Comparison of ENCODE assay signal across 19 cellular contexts in genomic region chr20:6954219-6954618, GRCh38.
A peak's percentile ranks its signal among the peaks of the same experiment; 100 is the strongest.
DNase-seq lines count a peak whose midpoint lies in the region; ATAC-seq, FAIRE-seq and TF ChIP-seq lines count a peak whose summit lies in the region.
"Had no signal": no experiment of that assay in that cellular context is flagged by ENCODE, and none has a peak within 500 bp of the region (broad histone marks: within the 10 kb centered on the region; RNA-seq: fewer than 3 reads in every experiment).

No MANE protein-coding gene starts in this region.

- no peaks in the 10 kb centered on the region for H3K4me1 Mint-ChIP-seq in activated CD4-positive, alpha-beta T cell treated with anti-CD3 and anti-CD28 coated beads, Interleukin-2, amount 10 ng/mL, durations not matched to agents 24 days and 14 days
- H3K4me1 Mint-ChIP-seq in progenitor cell of endocrine pancreas (ENCODE audit: low read depth) = peaks cover 4% of the 10 kb centered on the region
- H3K4me1 Mint-ChIP-seq: CD4-positive, CD25-positive, alpha-beta regulatory T cell; CD8-positive, alpha-beta memory T cell had no signal

- H3K4me3 Mint-ChIP-seq in activated CD4-positive, alpha-beta T cell treated with anti-CD3 and anti-CD28 coated beads, Interleukin-2, amount 10 ng/mL, durations not matched to agents 24 days and 14 days = no peak overlapping the region
- no peak overlapping the region for H3K4me3 Mint-ChIP-seq in progenitor cell of endocrine pancreas (ENCODE audit: low read depth)
- H3K4me3 Mint-ChIP-seq: CD4-positive, CD25-positive, alpha-beta regulatory T cell; CD8-positive, alpha-beta memory T cell had no signal

- TF ChIP-seq POLR2A in GM12878 (IDR thresholded peaks at IDR 0.05; ENCODE audit: low read depth, low read length) (no peak), erythroblast (IDR thresholded peaks at IDR 0.05; ENCODE audit: low read length) (no peak)

- TF ChIP-seq RAD21 in GM12878 (IDR thresholded peaks at IDR 0.05; ENCODE audit: insufficient read depth, low read depth, low read length) = no peak

- H2AFZ ChIP-seq in GM12878 (ENCODE audit: control insufficient read depth, low read depth, low read length) (no peak overlapping the region), smooth muscle cell (ENCODE audit: low read depth) (peak overlapping the region; percentile 25)

- RAD21 ChIA-PET in GM12878 (lab: Charles Lee; ENCODE audit: unreplicated experiment) = interaction anchor here (0.6 to 1.4 kb wide), 2 partner anchors 96 to 128 kb away, joined by 3 read pairs; no protein-coding TSS in a partner anchor

- intact Hi-C loops in GM12878 (cut with micrococcal nuclease; ENCODE audit: unreplicated experiment) = no loop called here
- intact Hi-C loops in activated CD4-positive, alpha-beta T cell treated with anti-CD3 and anti-CD28 coated beads, Interleukin-2, amount 10 ng/mL, durations not matched to agents 24 days and 14 days (cut with micrococcal nuclease) = no loop called here

- in situ Hi-C loops in GM12878 (cut with MboI) = no loop called here

- H3K36me3 Mint-ChIP-seq in activated CD4-positive, alpha-beta T cell treated with anti-CD3 and anti-CD28 coated beads, Interleukin-2, amount 10 ng/mL, durations not matched to agents 24 days and 14 days (ENCODE audit: low read depth) = no peaks in the 10 kb centered on the region
- no peaks in the 10 kb centered on the region for H3K36me3 Mint-ChIP-seq in progenitor cell of endocrine pancreas (ENCODE audit: insufficient read depth)
- H3K36me3 Mint-ChIP-seq: CD4-positive, CD25-positive, alpha-beta regulatory T cell had no signal

- no peak overlapping the region for H3K4me3 ChIP-seq in GM12878
- H3K4me3 ChIP-seq in smooth muscle cell = no peak overlapping the region

- no peaks in the 10 kb centered on the region for H3K36me3 ChIP-seq in GM12878 (ENCODE audit: control insufficient read depth in 2 of 2, insufficient read depth in 2 of 2, low read length in 1 of 2)
- no peaks in the 10 kb centered on the region for H3K36me3 ChIP-seq in smooth muscle cell (ENCODE audit: low read depth)
- H3K36me3 ChIP-seq: BE2C had no signal

- H3K9me3 Mint-ChIP-seq in activated CD4-positive, alpha-beta T cell treated with anti-CD3 and anti-CD28 coated beads, Interleukin-2, amount 10 ng/mL, durations not matched to agents 24 days and 14 days = no peaks in the 10 kb centered on the region
- no peaks in the 10 kb centered on the region for H3K9me3 Mint-ChIP-seq in progenitor cell of endocrine pancreas (ENCODE audit: low read depth)

- H3K79me2 ChIP-seq in GM12878 (ENCODE audit: control insufficient read depth, insufficient read depth, low read length) = no peaks in the 10 kb centered on the region
- H3K79me2 ChIP-seq in smooth muscle cell (ENCODE audit: low read depth) = no peaks in the 10 kb centered on the region

- WGBS in GM12878 (ENCODE audit: insufficient coverage, insufficient replicate concordance, low lambda C conversion rate, missing lambda C conversion rate) = 3% methylated on average over 2 of the region's 2 CpGs
- 58% methylated on average over 2 of the region's 2 CpGs for WGBS in smooth muscle cell (ENCODE audit: low lambda C conversion rate)

- H3K27ac ChIP-seq in GM12878 (ENCODE audit: control insufficient read depth, insufficient read depth) (no peak overlapping the region), smooth muscle cell (ENCODE audit: low read depth) (no peak overlapping the region)

- BruUV-seq in GM12878 (replicated peaks; lab: Mats Ljungman, UMichigan) = no TSS peak

- SMC1A ChIA-PET in GM12878 (lab: Charles Lee; ENCODE audit: uncharacterized antibody, unreplicated experiment) = interaction anchor here (0.6 to 1.2 kb wide), 5 partner anchors 20 to 124 kb away, joined by 3 to 4 read pairs (median 3); no protein-coding TSS in a partner anchor

- peak; percentile 26; the same call in 2 of the 3 replicates for ATAC-seq in GM12878
- ATAC-seq: HCT116, HepG2 had no signal

- no peak for TF ChIP-seq EP300 in GM12878 (IDR thresholded peaks at IDR 0.05; ENCODE audit: borderline replicate concordance in 1 of 2, control insufficient read depth in 1 of 2, low read depth in 2 of 2, low read length in 2 of 2)

- H3K4me2 ChIP-seq in GM12878 (ENCODE audit: control insufficient read depth, insufficient read depth) = no peak overlapping the region
- no peak overlapping the region for H3K4me2 ChIP-seq in smooth muscle cell

- TF ChIP-seq CTCF in GM12878 (IDR thresholded peaks at IDR 0.05 in 2 of 3, conservative IDR thresholded peaks at IDR 0.05 in 1 of 3; ENCODE audit: control insufficient read depth in 2 of 3, extremely low read depth in 1 of 3, insufficient read depth in 1 of 3, low read depth in 3 of 3, low read length in 3 of 3) (no peak), smooth muscle cell (IDR thresholded peaks at IDR 0.05; ENCODE audit: borderline replicate concordance, insufficient read depth, poor library complexity, severe bottlenecking) (no peak), progenitor cell of endocrine pancreas (IDR thresholded peaks at IDR 0.05; ENCODE audit: unreplicated experiment) (no peak)

- peak; percentile 16 for DNase-seq in HEK293T (ENCODE audit: extremely low spot score)
- DNase-seq in NCI-H146 treated with DMSO at 0.1 percent for 48 hours (lab: John Stamatoyannopoulos, UW; ENCODE audit: unreplicated experiment) = peak; percentile 90
- no peak for DNase-seq in GM12878 (ENCODE audit: low read depth, low spot score)
- no peak for DNase-seq in smooth muscle cell (lab: John Stamatoyannopoulos, UW; ENCODE audit: unreplicated experiment)
- DNase-seq in activated CD4-positive, alpha-beta T cell treated with anti-CD3 and anti-CD28 coated beads, Interleukin-2, amount 10 ng/mL, durations not matched to agents 24 days and 14 days = no peak
- no peak for DNase-seq in erythroblast (lab: John Stamatoyannopoulos, UW)
- no peak for DNase-seq in progenitor cell of endocrine pancreas (ENCODE audit: low spot score, unreplicated experiment)
- DNase-seq: ACHN; BE2C; C1 segment of cervical spinal cord; CD4-positive, CD25-positive, alpha-beta regulatory T cell; CD8-positive, alpha-beta memory T cell; COR-L47; KG1 had no signal

- POLR2A ChIA-PET in HEK293T (lab: Yijun Ruan, JAX) (no interaction called here), GM12878 (lab: Charles Lee) (interaction anchor here (0.6 to 0.9 kb wide), 3 partner anchors 20 to 111 kb away, joined by 3 read pairs; no protein-coding TSS in a partner anchor)

- H4K20me1 ChIP-seq in GM12878 (ENCODE audit: control insufficient read depth, insufficient read depth) (no peaks in the 10 kb centered on the region), smooth muscle cell (ENCODE audit: low read depth) (no peaks in the 10 kb centered on the region)

- no peak overlapping the region for H3K27ac Mint-ChIP-seq in activated CD4-positive, alpha-beta T cell treated with anti-CD3 and anti-CD28 coated beads, Interleukin-2, amount 10 ng/mL, durations not matched to agents 24 days and 14 days
- H3K27ac Mint-ChIP-seq in progenitor cell of endocrine pancreas = no peak overlapping the region
- H3K27ac Mint-ChIP-seq: CD4-positive, CD25-positive, alpha-beta regulatory T cell; CD8-positive, alpha-beta memory T cell had no signal

- no peaks in the 10 kb centered on the region for H3K27me3 Mint-ChIP-seq in activated CD4-positive, alpha-beta T cell treated with anti-CD3 and anti-CD28 coated beads, Interleukin-2, amount 10 ng/mL, durations not matched to agents 24 days and 14 days
- no peaks in the 10 kb centered on the region for H3K27me3 Mint-ChIP-seq in progenitor cell of endocrine pancreas
- H3K27me3 Mint-ChIP-seq: CD4-positive, CD25-positive, alpha-beta regulatory T cell; CD8-positive, alpha-beta memory T cell had no signal

- H3K9ac ChIP-seq in GM12878 (ENCODE audit: control insufficient read depth, insufficient read depth, low read length) (no peak overlapping the region), smooth muscle cell (ENCODE audit: low read depth) (no peak overlapping the region)

- H3K27me3 ChIP-seq in GM12878 (replicated peaks in 1 of 2; ENCODE audit: control insufficient read depth in 2 of 2, insufficient read depth in 2 of 2, low read length in 1 of 2) (no peaks in the 10 kb centered on the region), smooth muscle cell (ENCODE audit: low read depth) (no peaks in the 10 kb centered on the region)
- H3K27me3 ChIP-seq: BE2C had no signal

- FAIRE-seq in GM12878 (lab: Jason Lieb, UNC) = no peak
- FAIRE-seq: D721Med, GM12892, GM18507, HepG2 had no signal

- no peaks in the 10 kb centered on the region for H3F3A ChIP-seq in smooth muscle cell (ENCODE audit: low read depth)

- H3K4me1 ChIP-seq in GM12878 (ENCODE audit: control insufficient read depth, insufficient read depth, low read length) = no peaks in the 10 kb centered on the region
- H3K4me1 ChIP-seq in smooth muscle cell (ENCODE audit: low read depth) = peaks cover 3% of the 10 kb centered on the region
- H3K4me1 ChIP-seq: BE2C had no signal

- H3K9me3 ChIP-seq in GM12878 (replicated peaks; ENCODE audit: control insufficient read depth, insufficient read depth, low read length) = no peaks in the 10 kb centered on the region
- no peaks in the 10 kb centered on the region for H3K9me3 ChIP-seq in smooth muscle cell (replicated peaks; ENCODE audit: low read depth)
- H3K9me3 ChIP-seq: BE2C had no signal

- CTCF ChIA-PET in HEK293T (lab: Yijun Ruan, JAX) (no interaction called here), GM12878 (lab: Yijun Ruan, JAX) (interaction anchor here (1.0 to 2.2 kb wide), 4 partner anchors 10 to 128 kb away, joined by 3 to 8 read pairs (median 4); no protein-coding TSS in a partner anchor)

TF ChIP-seq in HEK293T, 16 proteins besides CTCF, POLR2A, EP300 and RAD21 (continues in another document):
- TF ChIP-seq FOXA1 (IDR thresholded peaks at IDR 0.05) = no peak
- no peak for TF ChIP-seq PKNOX1 (IDR thresholded peaks at IDR 0.05)

TF ChIP-seq in GM12878, 131 proteins besides CTCF, POLR2A, EP300 and RAD21:
- 0 out of 2 replicates have a peak, but pooled peaks have one; percentile 17 for TF ChIP-seq NR2C1 (IDR thresholded peaks at IDR 0.05)
- TF ChIP-seq NR2F1 (conservative IDR thresholded peaks at IDR 0.05) = peak; percentile 79
- no peak for TF ChIP-seq YY1 (IDR thresholded peaks at IDR 0.05; ENCODE audit: low read depth, low read length)

Comparison
In these comparisons a context has a peak if more than half of its experiments do, and no peak if none do; other contexts are left out.
1. DNase-seq: peak in HEK293T (single experiment) and NCI-H146 treated with DMSO at 0.1 percent for 48 hours (single experiment); none in GM12878 (single experiment), smooth muscle cell (single experiment), activated CD4-positive, alpha-beta T cell treated with anti-CD3 and anti-CD28 coated beads, Interleukin-2, amount 10 ng/mL, durations not matched to agents 24 days and 14 days (single experiment), erythroblast (0 of 2) and progenitor cell of endocrine pancreas (single experiment).